28 cellular contexts compared by ENCODE assay signal in the genomic region with DNA sequence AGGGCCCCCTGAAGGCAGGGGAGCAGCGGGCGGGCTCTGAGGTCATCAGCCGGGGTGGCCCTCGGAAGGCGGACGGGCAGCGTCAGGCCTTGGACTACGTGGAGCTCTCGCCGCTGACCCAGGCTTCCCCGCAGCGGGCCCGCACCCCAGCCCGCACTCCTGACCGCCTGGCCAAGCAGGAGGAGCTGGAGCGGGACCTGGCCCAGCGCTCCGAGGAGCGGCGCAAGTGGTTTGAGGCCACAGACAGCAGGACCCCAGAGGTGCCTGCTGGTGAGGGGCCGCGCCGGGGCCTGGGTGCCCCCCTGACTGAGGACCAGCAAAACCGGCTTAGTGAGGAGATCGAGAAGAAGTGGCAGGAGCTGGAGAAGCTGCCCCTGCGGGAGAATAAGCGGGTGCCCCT.
"Had no signal": no experiment of that assay in that cellular context is flagged by ENCODE, and none has a peak within 500 bp of the region (broad histone marks: within the 10 kb centered on the region; RNA-seq: fewer than 3 reads in every experiment).

No MANE protein-coding gene starts in this region.

- H3K4me2 ChIP-seq: smooth muscle cell had no signal

- H3K9me3 Mint-ChIP-seq: effector memory CD8-positive, alpha-beta T cell; nephron progenitor cell; stimulated activated effector memory CD8-positive, alpha-beta T cell treated with anti-CD3 and anti-CD28 coated beads, Interleukin-12 subunit alpha, Interleukin-12 subunit beta, amount 100 ng/mL, for 72 hours had no signal

- DNase-seq: effector memory CD8-positive, alpha-beta T cell; erythroblast; esophagus squamous epithelium; foreskin melanocyte; glutamatergic neuron; heart right ventricle; hippocampal formation; left colon; left ventricle myocardium superior; mesendoderm; midbrain; naive thymus-derived CD4-positive, alpha-beta T cell; nephron progenitor cell; pancreas; retina; stimulated activated CD4-positive, alpha-beta T cell treated with anti-CD3 and anti-CD28 coated beads, Interleukin-2, amount 100 ng/mL, for 24 hours; stimulated activated CD4-positive, alpha-beta T cell treated with anti-CD3 and anti-CD28 coated beads, Interleukin-4, amount 100 ng/mL, for 24 hours; stimulated activated naive CD4-positive, alpha-beta T cell treated with Interleukin-2 at 50 U/mL for 16 hours; stomach; thyroid gland; trophoblast cell had no signal

- H3K27me3 ChIP-seq: esophagus squamous epithelium, heart right ventricle, neutrophil, pancreas, stomach, thyroid gland, vagina had no signal

- H3K4me1 Mint-ChIP-seq: stimulated activated effector memory CD8-positive, alpha-beta T cell treated with anti-CD3 and anti-CD28 coated beads, Interleukin-12 subunit alpha, Interleukin-12 subunit beta, amount 100 ng/mL, for 72 hours had no signal

- H3K27me3 Mint-ChIP-seq: effector memory CD8-positive, alpha-beta T cell; naive thymus-derived CD4-positive, alpha-beta T cell had no signal

- H3K4me3 Mint-ChIP-seq: effector memory CD8-positive, alpha-beta T cell; naive thymus-derived CD4-positive, alpha-beta T cell; nephron progenitor cell; stimulated activated effector memory CD8-positive, alpha-beta T cell treated with anti-CD3 and anti-CD28 coated beads, Interleukin-12 subunit alpha, Interleukin-12 subunit beta, amount 100 ng/mL, for 72 hours had no signal

- H3K27ac Mint-ChIP-seq: naive thymus-derived CD4-positive, alpha-beta T cell had no signal

- H3K9me3 ChIP-seq: esophagus squamous epithelium, heart right ventricle, neutrophil, pancreas, stomach, thyroid gland, vagina had no signal

- ATAC-seq: effector memory CD8-positive, alpha-beta T cell; heart right ventricle; left colon; left ventricle myocardium superior; naive thymus-derived CD4-positive, alpha-beta T cell; pancreas; sciatic nerve; stimulated activated effector memory CD8-positive, alpha-beta T cell treated with anti-CD3 and anti-CD28 coated beads, Interleukin-12 subunit alpha, Interleukin-12 subunit beta, amount 100 ng/mL, for 72 hours had no signal

- H3K4me3 ChIP-seq: coronary artery, esophagus squamous epithelium, heart right ventricle, lung, pancreas, smooth muscle cell, stomach, thyroid gland, vagina had no signal

- H3K27ac ChIP-seq: coronary artery, esophagus squamous epithelium, heart right ventricle, pancreas, stomach, thyroid gland, vagina had no signal
